In genomic region chr5:119318256-119318914, GRCh38 we compare ENCODE assay signal across 12 cellular contexts. TPM values are rescaled to one million over a fixed set of nuclear protein-coding genes. Genes with fewer than 3 reads are reported as not detected.
DNase-seq lines count a peak whose midpoint lies in the region; ATAC-seq and TF ChIP-seq lines count a peak whose summit lies in the region.
"Had no signal": no experiment of that assay in that cellular context is flagged by ENCODE, and none has a peak within 500 bp of the region (broad histone marks: within the 10 kb centered on the region; RNA-seq: fewer than 3 reads in every experiment).

No MANE protein-coding gene starts in this region.

- peak overlapping the region; percentile 50 for H3K4me3 Mint-ChIP-seq in activated naive CD4-positive, alpha-beta T cell treated with anti-CD3 and anti-CD28 coated beads for 36 hours
- peak overlapping the region; percentile 38 for H3K4me3 Mint-ChIP-seq in activated T-helper 1 cell treated with anti-CD3 and anti-CD28 coated beads, Interleukin-12 subunit alpha, Interleukin-12 subunit beta, Interleukin-2, Interleukin-4 antibody, amounts not matched to agents 30 ng/mL and 10 ng/mL and 1 ng/mL, durations not matched to agents 14 hours and 24 hours and 36 hours

- intact Hi-C loops in activated naive CD4-positive, alpha-beta T cell treated with anti-CD3 and anti-CD28 coated beads for 36 hours (cut with micrococcal nuclease) = no loop called here
- intact Hi-C loops in activated T-helper 1 cell treated with anti-CD3 and anti-CD28 coated beads, Interleukin-12 subunit alpha, Interleukin-12 subunit beta, Interleukin-2, Interleukin-4 antibody, amounts not matched to agents 30 ng/mL and 10 ng/mL and 1 ng/mL, durations not matched to agents 14 hours and 24 hours and 36 hours (cut with micrococcal nuclease) = no loop called here

- POLR2A ChIA-PET in RWPE1 (lab: Yijun Ruan, JAX; ENCODE audit: low non-redundant PET) = no interaction called here

- CTCF ChIA-PET in activated naive CD4-positive, alpha-beta T cell treated with anti-CD3 and anti-CD28 coated beads for 36 hours (lab: Charles Lee) = interaction anchor here (0.7 to 1.8 kb wide), 4 partner anchors 25 to 233 kb away, joined by 3 to 6 read pairs (median 4); no protein-coding TSS in a partner anchor
- CTCF ChIA-PET in RWPE1 (lab: Yijun Ruan, JAX) = interaction anchor here (0.9 to 1.2 kb wide), 2 partner anchors 94 to 330 kb away, joined by 3 to 4 read pairs; partner anchors contain the start of gene DTWD2

- no peak overlapping the region for H3K27ac ChIP-seq in RWPE1
- H3K27ac ChIP-seq: dorsolateral prefrontal cortex had no signal

- DNase-seq in activated naive CD4-positive, alpha-beta T cell treated with anti-CD3 and anti-CD28 coated beads for 36 hours = peak; percentile 61
- DNase-seq in activated naive CD4-positive, alpha-beta T cell (lab: John Stamatoyannopoulos, UW) = no peak
- DNase-seq in activated T-helper 1 cell treated with anti-CD3 and anti-CD28 coated beads, Interleukin-12 subunit alpha, Interleukin-12 subunit beta, Interleukin-2, Interleukin-4 antibody, amounts not matched to agents 30 ng/mL and 10 ng/mL and 1 ng/mL, durations not matched to agents 14 hours and 24 hours and 36 hours (ENCODE audit: low spot score) = no peak
- DNase-seq in stimulated activated naive CD8-positive, alpha-beta T cell treated with anti-CD3 and anti-CD28 coated beads, Interleukin-15, Interleukin-2, amounts not matched to agents 100 U/mL and 50 U/mL, for 24 hours = peak; percentile 37
- no peak for DNase-seq in activated gamma-delta T cell (lab: John Stamatoyannopoulos, UW)
- DNase-seq in RWPE1 (ENCODE audit: low spot score) = no peak
- DNase-seq in cerebellum (ENCODE audit: low spot score) = no peak
- DNase-seq: dorsolateral prefrontal cortex; left colon; NK-92 treated with Interleukin-12 subunit alpha and Interleukin-12 subunit beta, amount 100 ng/mL, for 24 hours; substantia nigra had no signal

- peak; percentile 41 for ATAC-seq in HG03095 (IDR thresholded peaks at IDR 0.05; ENCODE audit: unreplicated experiment)
- no peak for ATAC-seq in stimulated activated naive CD8-positive, alpha-beta T cell treated with anti-CD3 and anti-CD28 coated beads, Interleukin-15, Interleukin-2, amounts not matched to agents 100 U/mL and 50 U/mL, for 24 hours
- ATAC-seq: left colon had no signal

- peak overlapping the region; percentile 92 for H3K27ac Mint-ChIP-seq in activated naive CD4-positive, alpha-beta T cell treated with anti-CD3 and anti-CD28 coated beads for 36 hours
- peak overlapping the region; percentile 85 for H3K27ac Mint-ChIP-seq in activated T-helper 1 cell treated with anti-CD3 and anti-CD28 coated beads, Interleukin-12 subunit alpha, Interleukin-12 subunit beta, Interleukin-2, Interleukin-4 antibody, amounts not matched to agents 30 ng/mL and 10 ng/mL and 1 ng/mL, durations not matched to agents 14 hours and 24 hours and 36 hours

- peaks cover 96% of the 10 kb centered on the region for H3K4me1 Mint-ChIP-seq in activated naive CD4-positive, alpha-beta T cell treated with anti-CD3 and anti-CD28 coated beads for 36 hours (ENCODE audit: low read depth)
- peaks cover 96% of the 10 kb centered on the region for H3K4me1 Mint-ChIP-seq in activated T-helper 1 cell treated with anti-CD3 and anti-CD28 coated beads, Interleukin-12 subunit alpha, Interleukin-12 subunit beta, Interleukin-2, Interleukin-4 antibody, amounts not matched to agents 30 ng/mL and 10 ng/mL and 1 ng/mL, durations not matched to agents 14 hours and 24 hours and 36 hours (ENCODE audit: low read depth)

- no peaks in the 10 kb centered on the region for H3K9me3 Mint-ChIP-seq in activated naive CD4-positive, alpha-beta T cell treated with anti-CD3 and anti-CD28 coated beads for 36 hours
- no peaks in the 10 kb centered on the region for H3K9me3 Mint-ChIP-seq in activated T-helper 1 cell treated with anti-CD3 and anti-CD28 coated beads, Interleukin-12 subunit alpha, Interleukin-12 subunit beta, Interleukin-2, Interleukin-4 antibody, amounts not matched to agents 30 ng/mL and 10 ng/mL and 1 ng/mL, durations not matched to agents 14 hours and 24 hours and 36 hours

- no peaks in the 10 kb centered on the region for H3K27me3 Mint-ChIP-seq in activated naive CD4-positive, alpha-beta T cell treated with anti-CD3 and anti-CD28 coated beads for 36 hours (ENCODE audit: low read depth)
- H3K27me3 Mint-ChIP-seq in activated T-helper 1 cell treated with anti-CD3 and anti-CD28 coated beads, Interleukin-12 subunit alpha, Interleukin-12 subunit beta, Interleukin-2, Interleukin-4 antibody, amounts not matched to agents 30 ng/mL and 10 ng/mL and 1 ng/mL, durations not matched to agents 14 hours and 24 hours and 36 hours (ENCODE audit: insufficient read depth) = no peaks in the 10 kb centered on the region

- no peak for TF ChIP-seq CTCF in RWPE1 (conservative IDR thresholded peaks at IDR 0.05; ENCODE audit: low read depth)

- peaks cover 25% of the 10 kb centered on the region for H3K36me3 Mint-ChIP-seq in activated naive CD4-positive, alpha-beta T cell treated with anti-CD3 and anti-CD28 coated beads for 36 hours (ENCODE audit: low read depth)
- peaks cover 22% of the 10 kb centered on the region for H3K36me3 Mint-ChIP-seq in activated T-helper 1 cell treated with anti-CD3 and anti-CD28 coated beads, Interleukin-12 subunit alpha, Interleukin-12 subunit beta, Interleukin-2, Interleukin-4 antibody, amounts not matched to agents 30 ng/mL and 10 ng/mL and 1 ng/mL, durations not matched to agents 14 hours and 24 hours and 36 hours (ENCODE audit: low read depth)

RNA-seq across cellular contexts. Expression of gene TNFAIP8, which starts 37.4 kb away (rescaled TPM):
- 100 to 1,000 TPM; 141 to 142 TPM for total RNA-seq in activated naive CD4-positive, alpha-beta T cell treated with anti-CD3 and anti-CD28 coated beads for 36 hours
- 214 and 219 TPM in 2 replicates for total RNA-seq in activated T-helper 1 cell treated with anti-CD3 and anti-CD28 coated beads, Interleukin-12 subunit alpha, Interleukin-12 subunit beta, Interleukin-2, Interleukin-4 antibody, amounts not matched to agents 30 ng/mL and 10 ng/mL and 1 ng/mL, durations not matched to agents 14 hours and 24 hours and 36 hours
- 8.6 TPM for total RNA-seq in cerebellum

Comparison
In these comparisons a context has a peak if more than half of its experiments do, and no peak if none do; other contexts are left out.
1. DNase-seq: peak in activated naive CD4-positive, alpha-beta T cell treated with anti-CD3 and anti-CD28 coated beads for 36 hours (single experiment) and stimulated activated naive CD8-positive, alpha-beta T cell treated with anti-CD3 and anti-CD28 coated beads, Interleukin-15, Interleukin-2, amounts not matched to agents 100 U/mL and 50 U/mL, for 24 hours (single experiment); none in activated naive CD4-positive, alpha-beta T cell (0 of 4), activated T-helper 1 cell treated with anti-CD3 and anti-CD28 coated beads, Interleukin-12 subunit alpha, Interleukin-12 subunit beta, Interleukin-2, Interleukin-4 antibody, amounts not matched to agents 30 ng/mL and 10 ng/mL and 1 ng/mL, durations not matched to agents 14 hours and 24 hours and 36 hours (single experiment), activated gamma-delta T cell (single experiment), RWPE1 (single experiment) and cerebellum (single experiment).
2. RNA of gene TNFAIP8, which starts 37.4 kb away (total RNA-seq): 214 to 219 TPM in activated T-helper 1 cell treated with anti-CD3 and anti-CD28 coated beads, Interleukin-12 subunit alpha, Interleukin-12 subunit beta, Interleukin-2, Interleukin-4 antibody, amounts not matched to agents 30 ng/mL and 10 ng/mL and 1 ng/mL, durations not matched to agents 14 hours and 24 hours and 36 hours and 141 to 142 TPM in activated naive CD4-positive, alpha-beta T cell treated with anti-CD3 and anti-CD28 coated beads for 36 hours; 8.6 TPM in cerebellum (single experiment); every median in the first group is over 10 times any median in the second.